11 cellular contexts compared by ENCODE assay signal in the genomic region with DNA sequence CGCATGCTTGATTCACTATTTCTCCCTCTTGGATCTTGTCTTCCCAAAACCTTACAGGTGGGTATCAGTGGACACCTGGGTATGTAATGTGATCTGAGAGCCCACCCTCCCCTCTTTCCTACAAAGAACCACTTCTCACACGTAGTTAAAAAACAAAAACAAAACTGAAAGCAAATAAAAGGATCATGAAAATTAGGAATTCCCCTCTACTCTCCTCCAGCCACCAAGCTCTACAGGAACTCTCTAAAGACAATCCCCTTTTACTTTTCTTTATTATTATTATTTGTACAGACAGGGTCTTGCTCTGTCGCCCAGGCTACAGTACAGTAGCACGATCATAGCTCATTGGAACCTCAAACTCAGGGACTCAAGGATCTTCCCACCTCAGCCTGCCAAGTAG. TPM values are rescaled to one million over a fixed set of nuclear protein-coding genes. Genes with fewer than 3 reads are reported as not detected.
DNase-seq lines count a peak whose midpoint lies in the region; ATAC-seq and TF ChIP-seq lines count a peak whose summit lies in the region.
"Had no signal": no experiment of that assay in that cellular context is flagged by ENCODE, and none has a peak within 500 bp of the region (broad histone marks: within the 10 kb centered on the region; RNA-seq: fewer than 3 reads in every experiment).

No MANE protein-coding gene starts in this region.

- H3K14ac ChIP-seq in trophoblast cell (ENCODE audit: low read length), result no peak overlapping the region

- peaks cover 48% of the 10 kb centered on the region for H3K4me1 Mint-ChIP-seq in T-helper 1 cell treated with Interleukin-12 subunit alpha and Interleukin-12 subunit beta and Interleukin-4 antibody, amounts not matched to agents 30 μg/mL and 1 μg/mL, for 36 hours (ENCODE audit: low read depth)
- H3K4me1 Mint-ChIP-seq in natural killer cell treated with Interleukin-12 subunit alpha and Interleukin-12 subunit beta and Interleukin-15 and Interleukin-18, amount 100 ng/mL, for 72 hours (ENCODE audit: low read depth in 2 of 2), result peaks cover 59 to 61% of the 10 kb centered on the region in 2 donors

- H3K4me3 Mint-ChIP-seq in T-helper 1 cell treated with Interleukin-12 subunit alpha and Interleukin-12 subunit beta and Interleukin-4 antibody, amounts not matched to agents 30 μg/mL and 1 μg/mL, for 36 hours, result peak overlapping the region; percentile 70
- peak overlapping the region; percentile 93 for H3K4me3 Mint-ChIP-seq in natural killer cell treated with Interleukin-12 subunit alpha and Interleukin-12 subunit beta and Interleukin-15 and Interleukin-18, amount 100 ng/mL, for 72 hours

- TF ChIP-seq CTCF in OCI-LY3 (IDR thresholded peaks at IDR 0.05; ENCODE audit: low read depth, low read length), result no peak

- no peaks in the 10 kb centered on the region for H3K79me1 ChIP-seq in trophoblast cell (ENCODE audit: low read length)

- H3K27ac ChIP-seq in OCI-LY3 (ENCODE audit: low read length) (no peak overlapping the region), trophoblast cell (ENCODE audit: low read depth, low read length) (no peak overlapping the region)
- H3K27ac ChIP-seq: 22Rv1 had no signal

- H3K27me3 Mint-ChIP-seq in T-helper 1 cell treated with Interleukin-12 subunit alpha and Interleukin-12 subunit beta and Interleukin-4 antibody, amounts not matched to agents 30 μg/mL and 1 μg/mL, for 36 hours (ENCODE audit: low read depth), result no peaks in the 10 kb centered on the region
- no peaks in the 10 kb centered on the region for H3K27me3 Mint-ChIP-seq in natural killer cell treated with Interleukin-12 subunit alpha and Interleukin-12 subunit beta and Interleukin-15 and Interleukin-18, amount 100 ng/mL, for 72 hours

- ATAC-seq in HG02623 (IDR thresholded peaks at IDR 0.05; ENCODE audit: unreplicated experiment) (peak; percentile 68), HG03139 (IDR thresholded peaks at IDR 0.05; ENCODE audit: unreplicated experiment) (no peak)
- peak; percentile 18 to 61 for ATAC-seq in natural killer cell treated with Interleukin-12 subunit alpha and Interleukin-12 subunit beta and Interleukin-15 and Interleukin-18, amount 100 ng/mL, for 72 hours
- ATAC-seq: left cardiac atrium had no signal

- peaks cover 20% of the 10 kb centered on the region for H3K36me3 Mint-ChIP-seq in T-helper 1 cell treated with Interleukin-12 subunit alpha and Interleukin-12 subunit beta and Interleukin-4 antibody, amounts not matched to agents 30 μg/mL and 1 μg/mL, for 36 hours (ENCODE audit: low read depth)
- peaks cover 33% of the 10 kb centered on the region for H3K36me3 Mint-ChIP-seq in natural killer cell treated with Interleukin-12 subunit alpha and Interleukin-12 subunit beta and Interleukin-15 and Interleukin-18, amount 100 ng/mL, for 72 hours

- H3K27me3 ChIP-seq in OCI-LY3 (ENCODE audit: low read depth, low read length) (no peaks in the 10 kb centered on the region), trophoblast cell (ENCODE audit: insufficient read depth, low read length) (no peaks in the 10 kb centered on the region)

- peaks cover 16% of the 10 kb centered on the region for H3K9me3 Mint-ChIP-seq in T-helper 1 cell treated with Interleukin-12 subunit alpha and Interleukin-12 subunit beta and Interleukin-4 antibody, amounts not matched to agents 30 μg/mL and 1 μg/mL, for 36 hours
- no peaks in the 10 kb centered on the region for H3K9me3 Mint-ChIP-seq in natural killer cell treated with Interleukin-12 subunit alpha and Interleukin-12 subunit beta and Interleukin-15 and Interleukin-18, amount 100 ng/mL, for 72 hours

- H2BK12ac ChIP-seq in trophoblast cell (ENCODE audit: low read length), result no peak overlapping the region

- H4K12ac ChIP-seq in trophoblast cell (ENCODE audit: low read depth, low read length), result no peak overlapping the region

- H3K4me1 ChIP-seq in OCI-LY3 (ENCODE audit: low read length), result peaks cover 7% of the 10 kb centered on the region
- H3K4me1 ChIP-seq in trophoblast cell (ENCODE audit: control insufficient read depth in 1 of 2, insufficient read depth in 2 of 2, low read length in 2 of 2), result peaks cover 2 to 3% of the 10 kb centered on the region in 2 experiments

- no peak overlapping the region for H3K18ac ChIP-seq in trophoblast cell (ENCODE audit: low read length)

- no peak overlapping the region for H3K9ac ChIP-seq in OCI-LY3 (ENCODE audit: low read length)
- no peak overlapping the region for H3K9ac ChIP-seq in trophoblast cell (ENCODE audit: low read length)

- H3K27ac Mint-ChIP-seq in T-helper 1 cell treated with Interleukin-12 subunit alpha and Interleukin-12 subunit beta and Interleukin-4 antibody, amounts not matched to agents 30 μg/mL and 1 μg/mL, for 36 hours, result peak overlapping the region; percentile 87
- peak overlapping the region; percentile 96 to 97 for H3K27ac Mint-ChIP-seq in natural killer cell treated with Interleukin-12 subunit alpha and Interleukin-12 subunit beta and Interleukin-15 and Interleukin-18, amount 100 ng/mL, for 72 hours

- H3K36me3 ChIP-seq in OCI-LY3 (replicated peaks; ENCODE audit: low read depth, low read length) (no peaks in the 10 kb centered on the region), trophoblast cell (ENCODE audit: control insufficient read depth in 1 of 2, insufficient read depth in 2 of 2, low read length in 2 of 2) (no peaks in the 10 kb centered on the region)

- WGBS in trophoblast cell (ENCODE audit: extremely low coverage, insufficient coverage, insufficient read length), result no CpG with 5 or more reads among the region's 4 CpGs

- H3K4me2 ChIP-seq in OCI-LY3 (ENCODE audit: low read length) (peak overlapping the region; percentile 46), trophoblast cell (ENCODE audit: low read length) (no peak overlapping the region)

- H2BK5ac ChIP-seq in trophoblast cell (ENCODE audit: low read depth, low read length, poor library complexity), result no peak overlapping the region

- no peak overlapping the region for H4K8ac ChIP-seq in trophoblast cell (ENCODE audit: low read depth, low read length)

- no peak overlapping the region for H2AK5ac ChIP-seq in trophoblast cell (ENCODE audit: low read length)

- H3K9me3 ChIP-seq in OCI-LY3 (ENCODE audit: insufficient read depth, low read length), result no peaks in the 10 kb centered on the region
- peaks cover 2% of the 10 kb centered on the region for H3K9me3 ChIP-seq in trophoblast cell (ENCODE audit: insufficient read depth, low read depth, low read length)

- H4K20me1 ChIP-seq in OCI-LY3 (ENCODE audit: insufficient read depth, low read length), result no peaks in the 10 kb centered on the region

- no peak overlapping the region for H3K4ac ChIP-seq in trophoblast cell (ENCODE audit: low read depth, low read length)

- H2AFZ ChIP-seq in OCI-LY3 (ENCODE audit: low read depth, low read length), result peak overlapping the region; percentile 25; the same call in 1 of the 2 replicates
- no peak overlapping the region for H2AFZ ChIP-seq in trophoblast cell (ENCODE audit: insufficient read depth, low read length, poor library complexity)

- no peak overlapping the region for H2BK120ac ChIP-seq in trophoblast cell (ENCODE audit: insufficient read depth, low read length, poor library complexity)

- DNase-seq in T-helper 1 cell (no peak), ureter (ENCODE audit: low spot score) (no peak), trophoblast cell (no peak)
- no peak for DNase-seq in natural killer cell treated with Interleukin-12 subunit alpha and Interleukin-12 subunit beta and Interleukin-15 and Interleukin-18, amount 100 ng/mL, for 72 hours (ENCODE audit: low spot score)
- DNase-seq: left cardiac atrium, NCI-H2081 had no signal

- no peak overlapping the region for H3K23ac ChIP-seq in trophoblast cell (ENCODE audit: low read length)

- H3K79me2 ChIP-seq in OCI-LY3 (ENCODE audit: low read length), result no peaks in the 10 kb centered on the region
- H3K79me2 ChIP-seq in trophoblast cell (ENCODE audit: control insufficient read depth, insufficient read depth, low read length, poor library complexity), result no peaks in the 10 kb centered on the region

- H3K4me3 ChIP-seq in OCI-LY3 (ENCODE audit: low read length) (peak overlapping the region; percentile 31; the same call in 1 of the 2 replicates), trophoblast cell (ENCODE audit: low read depth, low read length) (no peak overlapping the region)

- no peak overlapping the region for H4K91ac ChIP-seq in trophoblast cell (ENCODE audit: low read depth, low read length)

RNA-seq across cellular contexts. Expression of a gene that starts 40.8 kb away (rescaled TPM):
- total RNA-seq in natural killer cell treated with Interleukin-12 subunit alpha and Interleukin-12 subunit beta and Interleukin-15 and Interleukin-18, amount 100 ng/mL, for 72 hours, result 1 to 10 TPM; 6.3 to 9.3 TPM
- 87.6 TPM for total RNA-seq in ureter
- 40.2 and 40.9 TPM in 2 replicates for polyA plus RNA-seq in trophoblast cell (2013)

RNA-seq across cellular contexts. Expression of a gene that starts 53.6 kb away (rescaled TPM):
- 100 to 1,000 TPM; 133 to 241 TPM for total RNA-seq in natural killer cell treated with Interleukin-12 subunit alpha and Interleukin-12 subunit beta and Interleukin-15 and Interleukin-18, amount 100 ng/mL, for 72 hours
- 5.3 TPM for total RNA-seq in ureter
- 0.21 and 0.35 TPM in 2 replicates for polyA plus RNA-seq in trophoblast cell (2013)

Comparison
In these comparisons a context has a peak if more than half of its experiments do, and no peak if none do; other contexts are left out.
1. RNA of a gene that starts 53.6 kb away (total RNA-seq): 133 to 241 TPM in natural killer cell treated with Interleukin-12 subunit alpha and Interleukin-12 subunit beta and Interleukin-15 and Interleukin-18, amount 100 ng/mL, for 72 hours; 5.3 TPM in ureter (single experiment); every median in the first group is over 10 times any median in the second.